1 cellular context compared by ENCODE assay signal in the genomic region with DNA sequence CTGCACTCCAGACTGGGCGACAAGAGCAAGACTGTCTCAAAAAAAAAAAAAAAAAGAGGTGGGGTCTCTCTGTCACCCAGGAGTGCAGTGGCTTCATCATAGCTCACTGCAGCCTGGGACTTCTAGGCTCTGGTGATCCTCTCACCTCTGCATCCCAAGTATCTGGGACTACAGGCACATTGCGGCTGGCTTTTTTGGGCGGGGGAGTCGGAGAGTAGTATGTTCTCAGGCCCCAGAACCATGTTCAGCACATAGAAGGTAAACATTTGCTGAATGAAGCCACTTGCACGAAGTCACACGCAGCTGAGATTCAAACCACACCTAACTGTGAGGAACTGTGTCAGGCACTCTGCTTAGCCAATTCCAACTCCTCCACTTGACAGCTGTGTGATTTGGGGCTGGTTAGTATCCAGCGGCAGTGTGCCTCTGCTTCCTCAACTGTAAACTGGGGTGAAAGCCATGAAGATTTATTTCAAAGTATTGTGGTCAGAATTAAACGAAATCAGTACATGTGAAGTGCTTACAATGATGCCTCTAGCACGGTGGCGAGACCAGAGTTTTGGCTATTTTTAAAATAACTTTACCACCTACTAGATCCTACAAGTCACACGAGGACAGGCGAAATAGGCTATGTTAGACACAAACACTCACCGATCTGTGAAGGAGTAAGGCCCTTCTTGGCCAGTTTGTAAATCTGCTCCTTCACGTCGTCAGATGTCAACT.
TF ChIP-seq lines count a peak whose summit lies in the region.

No MANE protein-coding gene starts in this region.

TF ChIP-seq in SK-N-SH, 30 proteins besides CTCF, POLR2A, EP300 and RAD21 (continued from another document):
- no peak for TF ChIP-seq USF1 (IDR thresholded peaks at IDR 0.05; ENCODE audit: borderline replicate concordance, low read depth)
- TF ChIP-seq EZH2phosphoT487 (IDR thresholded peaks at IDR 0.05; ENCODE audit: borderline replicate concordance, low read depth), result no peak
- no peak for TF ChIP-seq PBX3 (IDR thresholded peaks at IDR 0.05)
